Comparison of ENCODE assay signal across 1 cellular context in the genomic region with DNA sequence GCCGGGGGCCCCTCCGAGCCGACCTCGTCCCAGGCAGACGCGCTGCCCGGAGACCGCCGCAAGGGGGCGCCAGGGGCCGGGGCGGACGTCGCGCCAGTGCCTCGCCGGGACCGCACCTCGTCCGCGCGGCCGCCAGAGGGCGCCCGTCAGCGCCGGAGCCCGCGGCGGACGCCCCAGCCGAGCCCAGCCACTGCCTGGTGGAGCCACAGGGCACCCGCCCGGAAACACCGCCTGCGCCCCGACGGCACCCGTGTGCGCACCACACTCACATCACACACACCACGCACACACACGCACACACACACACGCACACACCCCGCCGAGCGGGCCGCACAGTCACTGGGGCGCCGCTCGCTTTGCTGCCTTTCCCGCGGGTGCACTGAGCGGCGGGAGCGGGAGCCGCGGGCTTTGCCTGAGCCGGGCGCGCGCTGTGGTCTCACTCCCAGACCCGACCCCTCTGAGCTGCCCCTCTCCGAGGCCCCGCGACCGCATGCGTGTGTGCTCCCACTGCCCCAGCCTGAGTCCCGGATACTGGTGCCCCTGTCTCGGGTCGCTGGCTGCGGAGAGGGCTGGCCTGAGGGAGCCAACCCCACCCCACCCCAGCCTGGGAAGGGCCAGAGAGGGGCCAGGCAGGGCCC.
TF ChIP-seq lines count a peak whose summit lies in the region.

No MANE protein-coding gene starts in this region.

TF ChIP-seq in GM12878, 131 proteins besides CTCF, POLR2A, EP300 and RAD21 (continued from another document):
- TF ChIP-seq, protein P1, sequence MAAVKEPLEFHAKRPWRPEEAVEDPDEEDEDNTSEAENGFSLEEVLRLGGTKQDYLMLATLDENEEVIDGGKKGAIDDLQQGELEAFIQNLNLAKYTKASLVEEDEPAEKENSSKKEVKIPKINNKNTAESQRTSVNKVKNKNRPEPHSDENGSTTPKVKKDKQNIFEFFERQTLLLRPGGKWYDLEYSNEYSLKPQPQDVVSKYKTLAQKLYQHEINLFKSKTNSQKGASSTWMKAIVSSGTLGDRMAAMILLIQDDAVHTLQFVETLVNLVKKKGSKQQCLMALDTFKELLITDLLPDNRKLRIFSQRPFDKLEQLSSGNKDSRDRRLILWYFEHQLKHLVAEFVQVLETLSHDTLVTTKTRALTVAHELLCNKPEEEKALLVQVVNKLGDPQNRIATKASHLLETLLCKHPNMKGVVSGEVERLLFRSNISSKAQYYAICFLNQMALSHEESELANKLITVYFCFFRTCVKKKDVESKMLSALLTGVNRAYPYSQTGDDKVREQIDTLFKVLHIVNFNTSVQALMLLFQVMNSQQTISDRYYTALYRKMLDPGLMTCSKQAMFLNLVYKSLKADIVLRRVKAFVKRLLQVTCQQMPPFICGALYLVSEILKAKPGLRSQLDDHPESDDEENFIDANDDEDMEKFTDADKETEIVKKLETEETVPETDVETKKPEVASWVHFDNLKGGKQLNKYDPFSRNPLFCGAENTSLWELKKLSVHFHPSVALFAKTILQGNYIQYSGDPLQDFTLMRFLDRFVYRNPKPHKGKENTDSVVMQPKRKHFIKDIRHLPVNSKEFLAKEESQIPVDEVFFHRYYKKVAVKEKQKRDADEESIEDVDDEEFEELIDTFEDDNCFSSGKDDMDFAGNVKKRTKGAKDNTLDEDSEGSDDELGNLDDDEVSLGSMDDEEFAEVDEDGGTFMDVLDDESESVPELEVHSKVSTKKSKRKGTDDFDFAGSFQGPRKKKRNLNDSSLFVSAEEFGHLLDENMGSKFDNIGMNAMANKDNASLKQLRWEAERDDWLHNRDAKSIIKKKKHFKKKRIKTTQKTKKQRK (IDR thresholded peaks at IDR 0.05; ENCODE audit: low read depth, low read length): no peak
- TF ChIP-seq IRF4 (IDR thresholded peaks at IDR 0.05; ENCODE audit: low read depth, low read length) (no peak), KLF5 (IDR thresholded peaks at IDR 0.05; ENCODE audit: partially characterized antibody) (no peak), POU2F2 (IDR thresholded peaks at IDR 0.05; ENCODE audit: borderline replicate concordance, low read depth, low read length) (no peak), EZH2 (IDR thresholded peaks at IDR 0.05; ENCODE audit: borderline replicate concordance, control insufficient read depth, low read depth, low read length) (no peak), NFXL1 (IDR thresholded peaks at IDR 0.05; ENCODE audit: borderline replicate concordance) (no peak), SMARCA5 (IDR thresholded peaks at IDR 0.05) (peak; percentile 86; the same call in 1 of the 2 replicates), NFIC (IDR thresholded peaks at IDR 0.05; ENCODE audit: low read depth, low read length) (no peak), NR2C1 (IDR thresholded peaks at IDR 0.05) (no peak), WRNIP1 (IDR thresholded peaks at IDR 0.05; ENCODE audit: borderline replicate concordance, low read depth, low read length) (no peak), GATAD2B (conservative IDR thresholded peaks at IDR 0.05; ENCODE audit: low read depth) (0 out of 2 replicates have a peak, but pooled peaks have one; percentile 38), ZNF274 (IDR thresholded peaks at IDR 0.05; ENCODE audit: insufficient read depth, insufficient read length) (no peak), BHLHE40 (IDR thresholded peaks at IDR 0.05; ENCODE audit: borderline replicate concordance in 1 of 2, low read depth in 2 of 2, low read length in 1 of 2) (peak; percentile 23 to 59; a peak in 2 of 4 replicates)
